In genomic region chr16:57471852-57472664, GRCh38 we compare ENCODE assay signal across 1 cellular context.
A peak's percentile ranks its signal among the peaks of the same experiment; 100 is the strongest.
TF ChIP-seq lines count a peak whose summit lies in the region.

No MANE protein-coding gene starts in this region.

TF ChIP-seq in HepG2, 621 proteins besides CTCF, POLR2A, EP300 and RAD21 (continued from another document and continues in another):
- TF ChIP-seq REST (IDR thresholded peaks at IDR 0.05; ENCODE audit: borderline replicate concordance in 1 of 2, low read depth in 1 of 2, low read length in 2 of 2) (no peak), SRF (IDR thresholded peaks at IDR 0.05; ENCODE audit: low read depth, low read length) (no peak), CHD2 (IDR thresholded peaks at IDR 0.05; ENCODE audit: low read depth, low read length) (no peak), TFDP2 (CRISPR knock-in tag; IDR thresholded peaks at IDR 0.05) (peak; percentile 18; the same call in 1 of the 2 replicates), ZNF777 (CRISPR knock-in tag; IDR thresholded peaks at IDR 0.05) (no peak), POLR2G (IDR thresholded peaks at IDR 0.05; ENCODE audit: low read depth, low read length) (peak; percentile 69), ATF4 (CRISPR knock-in tag; IDR thresholded peaks at IDR 0.05) (peak; percentile 48 to 52; a peak in 3 of 4 replicates), RARG (CRISPR knock-in tag; IDR thresholded peaks at IDR 0.05; ENCODE audit: low read depth) (no peak), ERF (CRISPR knock-in tag; IDR thresholded peaks at IDR 0.05) (peak; percentile 42; the same call in 1 of the 2 replicates), AHR (CRISPR knock-in tag; IDR thresholded peaks at IDR 0.05) (no peak), ZFP36L1 (CRISPR knock-in tag; IDR thresholded peaks at IDR 0.05) (peak; percentile 55; the same call in 1 of the 2 replicates), HNRNPUL1 (IDR thresholded peaks at IDR 0.05; ENCODE audit: low read depth, low read length) (no peak), PCBP1 (IDR thresholded peaks at IDR 0.05; ENCODE audit: borderline replicate concordance, low read depth, low read length) (no peak), ZBTB7B (CRISPR knock-in tag; IDR thresholded peaks at IDR 0.05) (peak; percentile 94), RFX5 (IDR thresholded peaks at IDR 0.05; ENCODE audit: low read depth, low read length) (no peak), ZFP36 (IDR thresholded peaks at IDR 0.05; ENCODE audit: borderline replicate concordance, low read depth, low read length, partially characterized antibody) (no peak), SIN3A (IDR thresholded peaks at IDR 0.05; ENCODE audit: borderline replicate concordance, low read depth, low read length) (0 out of 2 replicates have a peak, but pooled peaks have one; percentile 57), GMEB1 (CRISPR knock-in tag; IDR thresholded peaks at IDR 0.05; ENCODE audit: borderline replicate concordance) (peak; percentile 62; the same call in 1 of the 2 replicates), ZFX (CRISPR knock-in tag; IDR thresholded peaks at IDR 0.05; ENCODE audit: low read depth) (0 out of 2 replicates have a peak, but pooled peaks have one; percentile 20), ZNF687 (CRISPR knock-in tag; IDR thresholded peaks at IDR 0.05) (peak; percentile 88), ZNF7 (CRISPR knock-in tag; IDR thresholded peaks at IDR 0.05) (no peak), HMG20A (CRISPR knock-in tag; IDR thresholded peaks at IDR 0.05; ENCODE audit: borderline replicate concordance) (peak; percentile 62; the same call in 1 of the 2 replicates), CREM (IDR thresholded peaks at IDR 0.05) (peak; percentile 76), CREM (CRISPR knock-in tag; IDR thresholded peaks at IDR 0.05) (no peak), MBNL3 (CRISPR knock-in tag; conservative IDR thresholded peaks at IDR 0.05) (no peak), MED1 (CRISPR knock-in tag; IDR thresholded peaks at IDR 0.05) (peak; percentile 91), PREB (CRISPR knock-in tag; IDR thresholded peaks at IDR 0.05) (no peak), EEA1 (CRISPR knock-in tag; IDR thresholded peaks at IDR 0.05; ENCODE audit: borderline replicate concordance) (no peak), CREB1 (IDR thresholded peaks at IDR 0.05) (peak; percentile 72), CREB1 (CRISPR knock-in tag; IDR thresholded peaks at IDR 0.05) (peak; percentile 84), ZFP37 (CRISPR knock-in tag; IDR thresholded peaks at IDR 0.05; ENCODE audit: borderline replicate concordance) (0 out of 2 replicates have a peak, but pooled peaks have one; percentile 65), ZSCAN9 (CRISPR knock-in tag; IDR thresholded peaks at IDR 0.05; ENCODE audit: borderline replicate concordance) (peak; percentile 20; the same call in 1 of the 2 replicates), ZNF576 (CRISPR knock-in tag; IDR thresholded peaks at IDR 0.05) (no peak), FOXK1 (CRISPR knock-in tag; IDR thresholded peaks at IDR 0.05; ENCODE audit: borderline replicate concordance, low read depth) (peak; percentile 43; the same call in 1 of the 2 replicates), ZBTB49 (CRISPR knock-in tag; IDR thresholded peaks at IDR 0.05; ENCODE audit: borderline replicate concordance) (no peak), ZNF124 (CRISPR knock-in tag; IDR thresholded peaks at IDR 0.05) (no peak), ETS1 (CRISPR knock-in tag; IDR thresholded peaks at IDR 0.05) (no peak), TBX2 (CRISPR knock-in tag; IDR thresholded peaks at IDR 0.05; ENCODE audit: borderline replicate concordance) (peak; percentile 91), KMT2A (CRISPR knock-in tag; IDR thresholded peaks at IDR 0.05) (0 out of 2 replicates have a peak, but pooled peaks have one; percentile 11), DNMT3B (CRISPR knock-in tag; conservative IDR thresholded peaks at IDR 0.05) (peak; percentile 56; the same call in 1 of the 2 replicates), ZNF580 (CRISPR knock-in tag; IDR thresholded peaks at IDR 0.05; ENCODE audit: borderline replicate concordance, low read depth) (peak; percentile 61; the same call in 1 of the 2 replicates), IKZF5 (CRISPR knock-in tag; IDR thresholded peaks at IDR 0.05) (peak; percentile 78), TMF1 (CRISPR knock-in tag; IDR thresholded peaks at IDR 0.05; ENCODE audit: low read depth) (no peak), ZIK1 (CRISPR knock-in tag; IDR thresholded peaks at IDR 0.05; ENCODE audit: borderline replicate concordance, low read depth) (no peak), ZNF747 (CRISPR knock-in tag; IDR thresholded peaks at IDR 0.05; ENCODE audit: borderline replicate concordance) (0 out of 2 replicates have a peak, but pooled peaks have one; percentile 60), POGZ (CRISPR knock-in tag; IDR thresholded peaks at IDR 0.05) (no peak)
